Comparison of ENCODE assay signal across 19 cellular contexts in genomic region chr19:43105496-43105895, GRCh38. TPM values are rescaled to one million over a fixed set of nuclear protein-coding genes. Genes with fewer than 3 reads are reported as not detected.
A peak's percentile ranks its signal among the peaks of the same experiment; 100 is the strongest.
DNase-seq lines count a peak whose midpoint lies in the region; ATAC-seq, FAIRE-seq and TF ChIP-seq lines count a peak whose summit lies in the region.
"Had no signal": no experiment of that assay in that cellular context is flagged by ENCODE, and none has a peak within 500 bp of the region (broad histone marks: within the 10 kb centered on the region; RNA-seq: fewer than 3 reads in every experiment).

No MANE protein-coding gene starts in this region.

- H3K27me3 Mint-ChIP-seq in GM23338 (ENCODE audit: insufficient read depth, low read depth, poor library complexity) (no peaks in the 10 kb centered on the region), astrocyte (ENCODE audit: low read depth, unreplicated experiment) (no peaks in the 10 kb centered on the region)
- H3K27me3 Mint-ChIP-seq: CD4-positive, CD25-positive, alpha-beta regulatory T cell had no signal

- ATAC-seq in GM23338 (no peak), HG03571 (IDR thresholded peaks at IDR 0.05; ENCODE audit: unreplicated experiment) (no peak)

- H3K9me3 ChIP-seq in astrocyte (ENCODE audit: insufficient read depth, low read depth, low read length), result no peaks in the 10 kb centered on the region
- H3K9me3 ChIP-seq: BE2C had no signal

- no peak overlapping the region for H3K9ac ChIP-seq in astrocyte (ENCODE audit: low read length)
- H3K9ac ChIP-seq: KMS-11 had no signal

- no peak overlapping the region for H3K4me3 ChIP-seq in AG10803 (ENCODE audit: low read length)
- H3K4me3 ChIP-seq in GM23338, result no peak overlapping the region
- no peak overlapping the region for H3K4me3 ChIP-seq in astrocyte (ENCODE audit: insufficient read depth, low read depth, low read length)

- no peak overlapping the region for H3K27ac Mint-ChIP-seq in GM23338
- no peak overlapping the region for H3K27ac Mint-ChIP-seq in astrocyte (ENCODE audit: unreplicated experiment)
- H3K27ac Mint-ChIP-seq: CD4-positive, CD25-positive, alpha-beta regulatory T cell; CD8-positive, alpha-beta memory T cell; H9 had no signal

- H3K4me3 Mint-ChIP-seq in GM23338, result no peak overlapping the region
- no peak overlapping the region for H3K4me3 Mint-ChIP-seq in astrocyte (ENCODE audit: unreplicated experiment)
- H3K4me3 Mint-ChIP-seq: CD4-positive, CD25-positive, alpha-beta regulatory T cell; CD8-positive, alpha-beta memory T cell; H9 had no signal

- H3K79me2 ChIP-seq in GM23338 (replicated peaks; ENCODE audit: insufficient read depth), result no peaks in the 10 kb centered on the region
- H3K79me2 ChIP-seq in astrocyte (ENCODE audit: insufficient read depth, low read length), result no peaks in the 10 kb centered on the region

- H3K27ac ChIP-seq in GM23338 (ENCODE audit: low read depth) (peak overlapping the region; percentile 61), astrocyte (ENCODE audit: low read depth, low read length) (no peak overlapping the region)
- H3K27ac ChIP-seq: KMS-11 had no signal

- H3F3A ChIP-seq in GM23338 (replicated peaks; ENCODE audit: low read depth), result no peaks in the 10 kb centered on the region

- no peak overlapping the region for H3K4me2 ChIP-seq in GM23338
- no peak overlapping the region for H3K4me2 ChIP-seq in astrocyte (ENCODE audit: low read length)
- H3K4me2 ChIP-seq: KMS-11 had no signal

- H3K9me3 Mint-ChIP-seq in GM23338 (peaks cover 83% of the 10 kb centered on the region), astrocyte (ENCODE audit: unreplicated experiment) (peaks cover 4% of the 10 kb centered on the region)

- 0 out of 2 replicates have a peak, but pooled peaks cover 3% of the 10 kb centered on the region for H3K36me3 ChIP-seq in GM23338 (ENCODE audit: insufficient read depth)
- no peaks in the 10 kb centered on the region for H3K36me3 ChIP-seq in astrocyte (ENCODE audit: insufficient read depth, low read length)
- H3K36me3 ChIP-seq: BE2C had no signal

- H3K4me1 ChIP-seq in GM23338 (ENCODE audit: insufficient read depth) (no peaks in the 10 kb centered on the region), astrocyte (ENCODE audit: insufficient read depth, low read length) (no peaks in the 10 kb centered on the region)
- H3K4me1 ChIP-seq: BE2C had no signal

- no peaks in the 10 kb centered on the region for H3K4me1 Mint-ChIP-seq in GM23338
- H3K4me1 Mint-ChIP-seq in astrocyte (ENCODE audit: low read depth, unreplicated experiment), result no peaks in the 10 kb centered on the region
- H3K4me1 Mint-ChIP-seq: CD4-positive, CD25-positive, alpha-beta regulatory T cell; CD8-positive, alpha-beta memory T cell; H9 had no signal

- DNase-seq in AG10803 (ENCODE audit: low read depth) (peak; percentile 26), GM23338 (ENCODE audit: low spot score) (no peak), M059J (ENCODE audit: low read depth) (peak; percentile 79), astrocyte (ENCODE audit: low read depth) (peak; percentile 23), NCI-H69 (lab: John Stamatoyannopoulos, UW) (no peak), NCI-H748 (lab: John Stamatoyannopoulos, UW; ENCODE audit: unreplicated experiment) (no peak)
- no peak for DNase-seq in activated naive CD4-positive, alpha-beta T cell treated with Interleukin-2 at 50 U/mL for 16 hours
- DNase-seq: 8988T; BE2C; C1 segment of cervical spinal cord; CD4-positive, CD25-positive, alpha-beta regulatory T cell; CD8-positive, alpha-beta memory T cell; COR-L47; GDM1; H9 had no signal

- H3K27me3 ChIP-seq in GM23338 (ENCODE audit: insufficient read depth) (no peaks in the 10 kb centered on the region), astrocyte (ENCODE audit: insufficient read depth, low read length) (no peaks in the 10 kb centered on the region)
- H3K27me3 ChIP-seq: BE2C had no signal

- H3K36me3 Mint-ChIP-seq in GM23338 (ENCODE audit: low read depth) (peaks cover 16% of the 10 kb centered on the region), astrocyte (ENCODE audit: low read depth, unreplicated experiment) (no peaks in the 10 kb centered on the region)
- H3K36me3 Mint-ChIP-seq: CD4-positive, CD25-positive, alpha-beta regulatory T cell; CD8-positive, alpha-beta memory T cell had no signal

- H4K20me1 ChIP-seq in GM23338 (replicated peaks; ENCODE audit: insufficient read depth) (no peaks in the 10 kb centered on the region), astrocyte (ENCODE audit: insufficient read depth, low read length) (no peaks in the 10 kb centered on the region)

- no peak for TF ChIP-seq CTCF in AG10803 (conservative IDR thresholded peaks at IDR 0.05; ENCODE audit: low read length)
- no peak for TF ChIP-seq CTCF in GM23338 (conservative IDR thresholded peaks at IDR 0.05; ENCODE audit: low read depth in 2 of 2)
- no peak for TF ChIP-seq CTCF in astrocyte (IDR thresholded peaks at IDR 0.05; ENCODE audit: insufficient read depth, low read depth, low read length)

- FAIRE-seq in astrocyte (lab: Jason Lieb, UNC), result peak; percentile 29
- FAIRE-seq: D721Med had no signal

- H2AFZ ChIP-seq in GM23338 (no peak overlapping the region), astrocyte (ENCODE audit: low read depth, low read length) (no peak overlapping the region)

- H3K9me2 ChIP-seq in GM23338 (ENCODE audit: insufficient read depth), result 0 out of 2 replicates have a peak, but pooled peaks cover 6% of the 10 kb centered on the region

TF ChIP-seq in GM23338, 12 proteins besides CTCF, POLR2A, EP300 and RAD21 (continues in another document):
- TF ChIP-seq ZNF114 (CRISPR knock-in tag; IDR thresholded peaks at IDR 0.05) (no peak), REST (IDR thresholded peaks at IDR 0.05; ENCODE audit: unreplicated experiment) (no peak), ZNF331 (CRISPR knock-in tag; IDR thresholded peaks at IDR 0.05; ENCODE audit: low read depth) (no peak), EZH2 (IDR thresholded peaks at IDR 0.05; ENCODE audit: low read depth, unreplicated experiment) (no peak), NANOG (IDR thresholded peaks at IDR 0.05; ENCODE audit: borderline replicate concordance) (no peak), JUNB (IDR thresholded peaks at IDR 0.05; ENCODE audit: unreplicated experiment) (no peak), EZH2phosphoT487 (IDR thresholded peaks at IDR 0.05; ENCODE audit: unreplicated experiment) (no peak), ETS1 (IDR thresholded peaks at IDR 0.05) (no peak), POLR2AphosphoS5 (IDR thresholded peaks at IDR 0.05; ENCODE audit: low read depth) (no peak), CREB1 (CRISPR knock-in tag; IDR thresholded peaks at IDR 0.05; ENCODE audit: low read depth) (no peak)

RNA-seq across cellular contexts. Expression of gene PSG2, which starts 23.0 kb away (rescaled TPM):
- not detected in 2 replicates for total RNA-seq in GM23338 (2014; rRNA removed; shearing (Covaris generic))
- polyA plus RNA-seq in GM23338 (2016; fragmentation: Nextera tagmentation; extraction: Ambion mirVana), result not detected in 2 replicates
- 0.34 and 1.1 TPM in 2 replicates for total RNA-seq in M059J (2014; rRNA removed; shearing (Covaris generic))
- total RNA-seq in astrocyte, result 0.31 and 0.41 TPM in 2 replicates
- total RNA-seq: CD8-positive, alpha-beta memory T cell; H9; HT-29 had no signal
- polyA plus RNA-seq: CD4-positive, CD25-positive, alpha-beta regulatory T cell; CD8-positive, alpha-beta memory T cell had no signal

Comparison
In these comparisons a context has a peak if more than half of its experiments do, and no peak if none do; other contexts are left out.
1. DNase-seq: peak in AG10803 (single experiment), M059J (single experiment) and astrocyte (single experiment); none in GM23338 (single experiment), NCI-H69 (single experiment), activated naive CD4-positive, alpha-beta T cell treated with Interleukin-2 at 50 U/mL for 16 hours (single experiment) and NCI-H748 (single experiment).